1 cellular context compared by ENCODE assay signal in genomic region chr14:75648066-75648838, GRCh38.
A peak's percentile ranks its signal among the peaks of the same experiment; 100 is the strongest.
TF ChIP-seq lines count a peak whose summit lies in the region.

No MANE protein-coding gene starts in this region.

TF ChIP-seq in HepG2, 621 proteins besides CTCF, POLR2A, EP300 and RAD21 (continued from another document and continues in another):
- TF ChIP-seq ZNF281 (CRISPR knock-in tag; IDR thresholded peaks at IDR 0.05; ENCODE audit: borderline replicate concordance) (peak; percentile 78; the same call in 1 of the 2 replicates), NFYC (CRISPR knock-in tag; IDR thresholded peaks at IDR 0.05) (no peak), PHB2 (IDR thresholded peaks at IDR 0.05; ENCODE audit: partially characterized antibody) (no peak), ZNF704 (CRISPR knock-in tag; IDR thresholded peaks at IDR 0.05; ENCODE audit: borderline replicate concordance) (no peak), U2AF1 (optimal IDR thresholded peaks at IDR 0.05; ENCODE audit: low read depth, low read length) (no peak), IRF9 (CRISPR knock-in tag; IDR thresholded peaks at IDR 0.05; ENCODE audit: borderline replicate concordance) (peak; percentile 57), ZHX1 (CRISPR knock-in tag; IDR thresholded peaks at IDR 0.05; ENCODE audit: low read depth) (peak; percentile 95), ZNF333 (CRISPR knock-in tag; IDR thresholded peaks at IDR 0.05; ENCODE audit: borderline replicate concordance) (0 out of 2 replicates have a peak, but pooled peaks have one; percentile 54), ESRRA (CRISPR knock-in tag; IDR thresholded peaks at IDR 0.05; ENCODE audit: low read depth) (no peak), ZBTB21 (CRISPR knock-in tag; IDR thresholded peaks at IDR 0.05) (peak; percentile 84), THAP7 (CRISPR knock-in tag; IDR thresholded peaks at IDR 0.05) (no peak), ZNF614 (CRISPR knock-in tag; IDR thresholded peaks at IDR 0.05; ENCODE audit: borderline replicate concordance) (peak; percentile 98), GLI4 (CRISPR knock-in tag; IDR thresholded peaks at IDR 0.05; ENCODE audit: borderline replicate concordance) (no peak), GPN1 (CRISPR knock-in tag; IDR thresholded peaks at IDR 0.05; ENCODE audit: borderline replicate concordance) (no peak), BCL6 (CRISPR knock-in tag; IDR thresholded peaks at IDR 0.05) (peak; percentile 90), PAWR (CRISPR knock-in tag; IDR thresholded peaks at IDR 0.05; ENCODE audit: borderline replicate concordance) (no peak), KDM6A (CRISPR knock-in tag; IDR thresholded peaks at IDR 0.05; ENCODE audit: low read depth) (peak; percentile 96), CBFB (CRISPR knock-in tag; IDR thresholded peaks at IDR 0.05) (peak; percentile 92), ZNF225 (CRISPR knock-in tag; IDR thresholded peaks at IDR 0.05) (no peak), MED13 (CRISPR knock-in tag; IDR thresholded peaks at IDR 0.05) (peak; percentile 78; the same call in 1 of the 2 replicates), ZNF121 (CRISPR knock-in tag; IDR thresholded peaks at IDR 0.05) (peak; percentile 78), ZNF512B (CRISPR knock-in tag; IDR thresholded peaks at IDR 0.05; ENCODE audit: borderline replicate concordance) (no peak), HNRNPUL1 (IDR thresholded peaks at IDR 0.05; ENCODE audit: low read depth, low read length) (no peak), KMT2A (CRISPR knock-in tag; IDR thresholded peaks at IDR 0.05) (peak; percentile 85), ONECUT2 (CRISPR knock-in tag; IDR thresholded peaks at IDR 0.05) (no peak), IKZF1 (IDR thresholded peaks at IDR 0.05) (no peak), ZNF326 (CRISPR knock-in tag; IDR thresholded peaks at IDR 0.05; ENCODE audit: borderline replicate concordance) (no peak), ZNF331 (CRISPR knock-in tag; IDR thresholded peaks at IDR 0.05) (peak; percentile 97; the same call in 1 of the 2 replicates), TBL1XR1 (IDR thresholded peaks at IDR 0.05; ENCODE audit: borderline replicate concordance, low read length, partially characterized antibody) (peak; percentile 90), ZNF354B (CRISPR knock-in tag; IDR thresholded peaks at IDR 0.05) (no peak), ZNF839 (CRISPR knock-in tag; IDR thresholded peaks at IDR 0.05; ENCODE audit: borderline replicate concordance) (no peak), ZNF782 (CRISPR knock-in tag; IDR thresholded peaks at IDR 0.05; ENCODE audit: borderline replicate concordance) (no peak), RCOR2 (CRISPR knock-in tag; IDR thresholded peaks at IDR 0.05) (peak; percentile 99), TOPORS (CRISPR knock-in tag; IDR thresholded peaks at IDR 0.05) (peak; percentile 75; the same call in 1 of the 2 replicates), ZNF180 (CRISPR knock-in tag; IDR thresholded peaks at IDR 0.05; ENCODE audit: borderline replicate concordance, low read depth) (no peak), TRIM24 (CRISPR knock-in tag; IDR thresholded peaks at IDR 0.05) (no peak), KDM5A (IDR thresholded peaks at IDR 0.05; ENCODE audit: borderline replicate concordance, low read length) (no peak), ZBTB10 (CRISPR knock-in tag; IDR thresholded peaks at IDR 0.05; ENCODE audit: borderline replicate concordance) (no peak), RAD51 (IDR thresholded peaks at IDR 0.05; ENCODE audit: borderline replicate concordance) (no peak), ZNF496 (CRISPR knock-in tag; IDR thresholded peaks at IDR 0.05; ENCODE audit: insufficient replicate concordance) (no peak), RBM22 (optimal IDR thresholded peaks at IDR 0.05; ENCODE audit: low read length) (peak; percentile 78), ZNF296 (CRISPR knock-in tag; conservative IDR thresholded peaks at IDR 0.05) (no peak), ZNF414 (CRISPR knock-in tag; IDR thresholded peaks at IDR 0.05) (no peak), HNRNPLL (IDR thresholded peaks at IDR 0.05; ENCODE audit: low read depth, low read length, poor library complexity, severe bottlenecking) (no peak), DBP (CRISPR knock-in tag; IDR thresholded peaks at IDR 0.05; ENCODE audit: not compliant biosample characterization) (no peak), ZBTB7B (CRISPR knock-in tag; IDR thresholded peaks at IDR 0.05) (peak; percentile 95), HMG20B (CRISPR knock-in tag; conservative IDR thresholded peaks at IDR 0.05) (peak; percentile 91), ATF7 (IDR thresholded peaks at IDR 0.05) (peak; percentile 74), ATF7 (CRISPR knock-in tag; IDR thresholded peaks at IDR 0.05) (peak; percentile 92), CENPBD1 (CRISPR knock-in tag; IDR thresholded peaks at IDR 0.05; ENCODE audit: borderline replicate concordance, low read depth) (no peak), HOXA5 (CRISPR knock-in tag; IDR thresholded peaks at IDR 0.05) (no peak; the same call in 1 of the 2 replicates), TIGD3 (CRISPR knock-in tag; IDR thresholded peaks at IDR 0.05; ENCODE audit: borderline replicate concordance) (no peak)
